ENCODE assay signal across 32 cellular contexts in the genomic region with DNA sequence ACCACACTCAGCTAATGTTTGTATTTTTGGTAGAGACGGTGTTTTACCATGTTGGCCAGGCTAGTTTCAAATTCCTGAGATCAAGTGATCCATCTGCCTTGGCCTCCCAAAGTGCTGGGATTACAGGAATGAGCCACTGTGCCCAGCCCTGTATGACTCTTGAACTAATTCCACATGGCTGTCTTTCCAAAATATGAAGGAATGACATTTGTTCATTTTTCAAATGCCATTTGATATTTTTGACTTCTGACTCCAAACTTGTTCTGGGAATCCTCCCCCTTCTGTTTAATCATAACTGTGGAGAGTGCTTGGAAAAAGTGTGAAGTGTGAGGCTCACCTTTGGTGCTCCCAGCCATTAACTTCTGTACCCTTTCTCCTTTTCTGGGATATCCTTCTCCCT.
"Had no signal": no experiment of that assay in that cellular context is flagged by ENCODE, and none has a peak within 500 bp of the region (broad histone marks: within the 10 kb centered on the region; RNA-seq: fewer than 3 reads in every experiment).

No MANE protein-coding gene starts in this region.

- H3K27ac ChIP-seq: ascending aorta, breast epithelium, cardiac muscle cell, colonic mucosa, epithelial cell of prostate, esophagus squamous epithelium, foreskin keratinocyte, gastroesophageal sphincter, heart right ventricle, WERI-Rb-1 had no signal

- H3K36me3 ChIP-seq: ascending aorta, breast epithelium, cardiac muscle cell, colonic mucosa, esophagus squamous epithelium, gastroesophageal sphincter, heart right ventricle, WERI-Rb-1 had no signal

- FAIRE-seq: endometrium, endothelial cell of umbilical vein had no signal

- DNase-seq: activated B cell treated with CpG ODN at 0.5 μM for 24 hours; activated CD4-positive, alpha-beta T cell treated with anti-CD3 and anti-CD28 coated beads for 48 hours; activated CD4-positive, alpha-beta T cell treated with anti-CD3 and anti-CD28 coated beads, Interleukin-2, amount 50 U/mL, for 1 hour; activated CD4-positive, alpha-beta T cell treated with anti-CD3 and anti-CD28 coated beads, Interleukin-2, amount 50 U/mL, for 48 hours; activated CD8-positive, alpha-beta memory T cell treated with anti-CD3 and anti-CD28 coated beads for 24 hours; activated CD8-positive, alpha-beta T cell treated with anti-CD3 and anti-CD28 coated beads for 36 hours; activated effector memory CD4-positive, alpha-beta T cell treated with Interleukin-2 at 50 U/mL for 16 hours; activated gamma-delta T cell treated with Interleukin-2 at 50 U/mL for 16 hours; activated naive CD4-positive, alpha-beta T cell treated with anti-CD3 and anti-CD28 coated beads for 36 hours; activated naive CD8-positive, alpha-beta T cell treated with anti-CD3 and anti-CD28 coated beads for 36 hours; activated naive CD8-positive, alpha-beta T cell treated with anti-CD3 and anti-CD28 coated beads, Interleukin-2, amount 50 U/mL, for 24 hours; activated T-cell treated with anti-CD3 and anti-CD28 coated beads, Interleukin-2, amount 50 U/mL, for 4 hours; central memory CD4-positive, alpha-beta T cell; cerebellar nuclear complex; colonic mucosa; effector CD8-positive, alpha-beta T cell; esophagus squamous epithelium; foreskin keratinocyte; heart right ventricle; T-helper 1 cell; T-helper 17 cell; T1000; WERI-Rb-1 had no signal

- H3K4me1 ChIP-seq: breast epithelium, colonic mucosa had no signal

- H3K4me3 ChIP-seq: ascending aorta, breast epithelium, cardiac muscle cell, colonic mucosa, esophagus squamous epithelium, gastroesophageal sphincter, heart right ventricle had no signal

- ATAC-seq: activated CD4-positive, CD25-positive, alpha-beta regulatory T cell treated with anti-CD3 and anti-CD28 coated beads, Interleukin-2, amount 50 U/mL, for 24 hours; activated CD8-positive, alpha-beta T cell treated with anti-CD3 and anti-CD28 coated beads for 36 hours; activated naive CD8-positive, alpha-beta T cell treated with anti-CD3 and anti-CD28 coated beads, Interleukin-2, amount 50 U/mL, for 24 hours; activated T-cell treated with anti-CD3 and anti-CD28 coated beads, Interleukin-2, amount 50 U/mL, for 4 hours; activated T-helper 17 cell treated with anti-CD3 and anti-CD28 coated beads, Interleukin-2, amount 50 U/mL, for 72 hours; foreskin keratinocyte; gastroesophageal sphincter; heart right ventricle; T-helper 17 cell had no signal

- H3K27me3 ChIP-seq: ascending aorta, cardiac muscle cell, colonic mucosa, esophagus squamous epithelium, foreskin keratinocyte, gastroesophageal sphincter had no signal

- H3K9me3 ChIP-seq: ascending aorta, breast epithelium, colonic mucosa, esophagus squamous epithelium, gastroesophageal sphincter had no signal
